ENCODE assay signal across 8 cellular contexts in genomic region chr9:19102631-19103345, GRCh38. TPM values are rescaled to one million over a fixed set of nuclear protein-coding genes. Genes with fewer than 3 reads are reported as not detected.
A peak's percentile ranks its signal among the peaks of the same experiment; 100 is the strongest.
DNase-seq lines count a peak whose midpoint lies in the region; ATAC-seq and TF ChIP-seq lines count a peak whose summit lies in the region.

TSS of gene HAUS6 (minus strand) at chr9:19102904. CDS start at chr9:19102651, 253 bp downstream.

- H3K9me3 ChIP-seq in neural progenitor cell (ENCODE audit: low read depth), result no peaks in the 10 kb centered on the region

- CTCF ChIA-PET in HEK293T (lab: Yijun Ruan, JAX), result no interaction called here

- H3K36me3 Mint-ChIP-seq in neural progenitor cell, result peaks cover 2% of the 10 kb centered on the region

- peak within 1 kb of the TSS; percentile 88 for H3K9ac ChIP-seq in neural progenitor cell

- H3K27ac Mint-ChIP-seq in neural progenitor cell, result peak within 1 kb of the TSS; percentile 91

- TF ChIP-seq CTCF in foreskin keratinocyte (conservative IDR thresholded peaks at IDR 0.05) (peak; percentile 51), neural progenitor cell (IDR thresholded peaks at IDR 0.05) (peak; percentile 49)

- H3K27me3 ChIP-seq in foreskin keratinocyte (no peaks in the 10 kb centered on the region), neural progenitor cell (no peaks in the 10 kb centered on the region)

- H3K9me3 Mint-ChIP-seq in neural progenitor cell, result no peaks in the 10 kb centered on the region

- H3K4me1 ChIP-seq in foreskin keratinocyte (no peaks in the 10 kb centered on the region), neural progenitor cell (peaks cover 11% of the 10 kb centered on the region)

- DNase-seq in GM04504 (ENCODE audit: low read depth) (peak; percentile 88), HEK293T (ENCODE audit: extremely low spot score) (peak; percentile 97), MV-4-11 (lab: John Stamatoyannopoulos, UW) (peak; percentile 98), SK-MEL-5 (ENCODE audit: low read depth, low spot score) (peak; percentile 95), foreskin keratinocyte (peak; percentile 85 to 91), neural progenitor cell (ENCODE audit: low spot score) (peak; percentile 96), stromal cell of bone marrow (ENCODE audit: low read depth) (peak; percentile 96)
- peak; percentile 95 for DNase-seq in activated naive CD4-positive, alpha-beta T cell treated with Interleukin-2 at 50 U/mL for 16 hours

- ATAC-seq in foreskin keratinocyte, result peak; percentile 98

- H3K4me3 Mint-ChIP-seq in neural progenitor cell, result peak within 1 kb of the TSS; percentile 96

- H3K4me2 ChIP-seq in neural progenitor cell, result peak within 1 kb of the TSS; percentile 78

- in situ Hi-C loops in SK-MEL-5 (cut with HindIII; ENCODE audit: low pct_unique_long_range_greater_than_20kb, low sequenced_read_pairs), result no loop called here

- peak within 1 kb of the TSS; percentile 89 for H3K4me3 ChIP-seq in neural progenitor cell

- peak within 1 kb of the TSS; percentile 51 for H3K27ac ChIP-seq in foreskin keratinocyte
- H3K27ac ChIP-seq in neural progenitor cell, result peak within 1 kb of the TSS; percentile 16

- H3K4me1 Mint-ChIP-seq in neural progenitor cell, result peaks cover 12% of the 10 kb centered on the region

- peaks cover 25% of the 10 kb centered on the region for H4K20me1 ChIP-seq in neural progenitor cell (ENCODE audit: low read depth)

- no peaks in the 10 kb centered on the region for H3K36me3 ChIP-seq in neural progenitor cell

- H3K79me2 ChIP-seq in neural progenitor cell (ENCODE audit: low read depth), result peaks cover 49% of the 10 kb centered on the region

- peaks cover 11% of the 10 kb centered on the region for H3F3A ChIP-seq in neural progenitor cell (ENCODE audit: low read depth)

- POLR2A ChIA-PET in HEK293T (lab: Yijun Ruan, JAX), result interaction anchor here (1.4 kb wide), 1 partner anchor 10 kb away, joined by 4 read pairs; no protein-coding TSS in a partner anchor

- H3K27me3 Mint-ChIP-seq in neural progenitor cell (ENCODE audit: insufficient read depth, low read depth), result peaks cover 2% of the 10 kb centered on the region

- peak within 1 kb of the TSS; percentile 44 for H2AFZ ChIP-seq in neural progenitor cell (replicated peaks)

TF ChIP-seq in HEK293T, 16 proteins besides CTCF, POLR2A, EP300 and RAD21:
- TF ChIP-seq ELF4 (IDR thresholded peaks at IDR 0.05) (peak; percentile 76), FOXK2 (IDR thresholded peaks at IDR 0.05) (no peak), HDGF (IDR thresholded peaks at IDR 0.05; ENCODE audit: borderline replicate concordance) (peak; percentile 75; the same call in 1 of the 2 replicates), L3MBTL2 (conservative IDR thresholded peaks at IDR 0.05) (peak; percentile 92)
- TF ChIP-seq, protein P1, sequence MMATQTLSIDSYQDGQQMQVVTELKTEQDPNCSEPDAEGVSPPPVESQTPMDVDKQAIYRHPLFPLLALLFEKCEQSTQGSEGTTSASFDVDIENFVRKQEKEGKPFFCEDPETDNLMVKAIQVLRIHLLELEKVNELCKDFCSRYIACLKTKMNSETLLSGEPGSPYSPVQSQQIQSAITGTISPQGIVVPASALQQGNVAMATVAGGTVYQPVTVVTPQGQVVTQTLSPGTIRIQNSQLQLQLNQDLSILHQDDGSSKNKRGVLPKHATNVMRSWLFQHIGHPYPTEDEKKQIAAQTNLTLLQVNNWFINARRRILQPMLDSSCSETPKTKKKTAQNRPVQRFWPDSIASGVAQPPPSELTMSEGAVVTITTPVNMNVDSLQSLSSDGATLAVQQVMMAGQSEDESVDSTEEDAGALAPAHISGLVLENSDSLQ (IDR thresholded peaks at IDR 0.05), result no peak
TF ChIP-seq in HEK293T: peak in this region for 3.

RNA-seq across cellular contexts. Expression of gene HAUS6, which starts in this region (rescaled TPM):
- total RNA-seq in SK-MEL-5 (2014; rRNA removed; shearing (Covaris generic)), result 40.0 and 40.9 TPM in 2 replicates
- 19.1 and 26.0 TPM in 2 replicates for polyA plus RNA-seq in SK-MEL-5 (2015; cell fraction: cytosol; rRNA removed)
- 45.7 and 49.0 TPM in 2 replicates for polyA plus RNA-seq in SK-MEL-5 (2015; cell fraction: nucleus; rRNA removed)
- 23.1 and 25.4 TPM in 2 replicates for total RNA-seq in foreskin keratinocyte
- 5.2 and 7.2 TPM in 2 replicates for polyA plus RNA-seq in foreskin keratinocyte
- total RNA-seq in neural progenitor cell (ENCODE audit: low replicate concordance), result 40.7 and 61.2 TPM in 2 replicates

Comparison
In these comparisons a context has a peak if more than half of its experiments do, and no peak if none do; other contexts are left out.
1. Peak in every context shown above with its lines: DNase-seq, ATAC-seq, H3K4me3 ChIP-seq and H3K27ac ChIP-seq.